ENCODE assay signal across 36 cellular contexts in the genomic region with DNA sequence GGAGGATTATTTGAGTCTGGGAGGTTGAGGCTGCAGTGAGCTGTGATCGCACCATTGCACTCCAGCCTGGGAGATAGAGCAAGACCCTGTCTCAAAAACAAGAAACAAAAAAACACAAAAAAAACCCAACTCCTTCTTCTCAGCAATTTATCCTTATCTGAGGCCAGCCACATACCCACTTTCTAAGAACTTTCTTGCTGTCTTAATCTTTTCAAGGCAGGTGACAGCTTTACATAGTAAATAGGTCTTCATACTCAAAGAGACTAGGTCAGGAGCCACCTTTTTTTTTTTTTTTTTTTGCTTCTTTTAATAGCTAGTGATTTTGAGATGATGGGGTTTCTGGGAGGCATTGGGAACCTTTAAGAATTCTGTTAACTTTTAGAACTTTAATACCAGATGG. TPM values are rescaled to one million over a fixed set of nuclear protein-coding genes. Genes with fewer than 3 reads are reported as not detected.
"Had no signal": no experiment of that assay in that cellular context is flagged by ENCODE, and none has a peak within 500 bp of the region (broad histone marks: within the 10 kb centered on the region; RNA-seq: fewer than 3 reads in every experiment).

No MANE protein-coding gene starts in this region.

- H3K9me3 Mint-ChIP-seq: activated B cell treated with CpG ODN at 0.5 μM for 24 hours; activated CD8-positive, alpha-beta T cell treated with anti-CD3 and anti-CD28 coated beads for 36 hours; activated T-cell treated with anti-CD3 and anti-CD28 coated beads, Interleukin-2, amount 50 U/mL, for 4 hours; activated T-helper 17 cell treated with anti-CD3 and anti-CD28 coated beads, Interleukin-2, amount 50 U/mL, for 72 hours; brain; dendritic cell treated with granulocyte-macrophage colony-stimulating factor and Interleukin-4, amounts not matched to agents 40 ng/mL and 50 ng/mL, for 4 days; T-helper 2 cell treated with Interferon-gamma antibody and Interleukin-4, amounts not matched to agents 5 μg/mL and 100 μg/mL, for 36 hours had no signal

- DNase-seq: activated B cell treated with CpG ODN at 0.5 μM for 24 hours; activated CD4-positive, alpha-beta T cell treated with anti-CD3 and anti-CD28 coated beads for 48 hours; activated CD4-positive, alpha-beta T cell treated with anti-CD3 and anti-CD28 coated beads, Interleukin-2, amount 50 U/mL, for 1 hour; activated CD4-positive, alpha-beta T cell treated with anti-CD3 and anti-CD28 coated beads, Interleukin-2, amount 50 U/mL, for 48 hours; activated CD8-positive, alpha-beta memory T cell treated with anti-CD3 and anti-CD28 coated beads for 24 hours; activated CD8-positive, alpha-beta T cell treated with anti-CD3 and anti-CD28 coated beads for 36 hours; activated effector memory CD4-positive, alpha-beta T cell treated with Interleukin-2 at 50 U/mL for 16 hours; activated gamma-delta T cell treated with Interleukin-2 at 50 U/mL for 16 hours; activated naive CD4-positive, alpha-beta T cell treated with anti-CD3 and anti-CD28 coated beads, Interleukin-2, amount 50 U/mL, for 16 hours; activated naive CD4-positive, alpha-beta T cell treated with Interleukin-2 at 50 U/mL for 16 hours; activated T-cell treated with anti-CD3 and anti-CD28 coated beads, Interleukin-2, amount 50 U/mL, for 4 hours; amniotic stem cell; aorta; central memory CD4-positive, alpha-beta T cell; cerebellar nuclear complex; dorsolateral prefrontal cortex; effector memory CD4-positive, alpha-beta T cell; esophagus squamous epithelium; foreskin melanocyte; heart right ventricle; T-helper 1 cell; T-helper 17 cell; T1000; WERI-Rb-1 had no signal

- H3K27ac Mint-ChIP-seq: activated B cell treated with CpG ODN at 0.5 μM for 24 hours; activated CD8-positive, alpha-beta T cell treated with anti-CD3 and anti-CD28 coated beads for 36 hours; activated naive CD8-positive, alpha-beta T cell; activated T-helper 17 cell treated with anti-CD3 and anti-CD28 coated beads, Interleukin-2, amount 50 U/mL, for 72 hours; dendritic cell treated with granulocyte-macrophage colony-stimulating factor and Interleukin-4, amounts not matched to agents 40 ng/mL and 50 ng/mL, for 4 days; T-helper 17 cell; T-helper 2 cell treated with Interferon-gamma antibody and Interleukin-4, amounts not matched to agents 5 μg/mL and 100 μg/mL, for 36 hours had no signal

- H3K27me3 Mint-ChIP-seq: activated B cell treated with CpG ODN at 0.5 μM for 24 hours; activated CD8-positive, alpha-beta T cell treated with anti-CD3 and anti-CD28 coated beads for 36 hours; activated naive CD8-positive, alpha-beta T cell; activated T-helper 17 cell treated with anti-CD3 and anti-CD28 coated beads, Interleukin-2, amount 50 U/mL, for 72 hours; brain; dendritic cell treated with granulocyte-macrophage colony-stimulating factor and Interleukin-4, amounts not matched to agents 40 ng/mL and 50 ng/mL, for 4 days; T-helper 17 cell had no signal

- H3K4me3 Mint-ChIP-seq: activated B cell treated with CpG ODN at 0.5 μM for 24 hours; activated CD8-positive, alpha-beta T cell treated with anti-CD3 and anti-CD28 coated beads for 36 hours; activated naive CD8-positive, alpha-beta T cell; activated T-cell treated with anti-CD3 and anti-CD28 coated beads, Interleukin-2, amount 50 U/mL, for 4 hours; activated T-helper 17 cell treated with anti-CD3 and anti-CD28 coated beads, Interleukin-2, amount 50 U/mL, for 72 hours; brain; dendritic cell treated with granulocyte-macrophage colony-stimulating factor and Interleukin-4, amounts not matched to agents 40 ng/mL and 50 ng/mL, for 4 days; T-helper 17 cell; T-helper 2 cell treated with Interferon-gamma antibody and Interleukin-4, amounts not matched to agents 5 μg/mL and 100 μg/mL, for 36 hours had no signal

- H3K4me1 Mint-ChIP-seq: activated T-helper 17 cell treated with anti-CD3 and anti-CD28 coated beads, Interleukin-2, amount 50 U/mL, for 72 hours had no signal

- ATAC-seq: activated CD4-positive, CD25-positive, alpha-beta regulatory T cell treated with anti-CD3 and anti-CD28 coated beads, Interleukin-2, amount 50 U/mL, for 24 hours; activated CD8-positive, alpha-beta T cell treated with anti-CD3 and anti-CD28 coated beads for 36 hours; activated T-cell treated with anti-CD3 and anti-CD28 coated beads, Interleukin-2, amount 50 U/mL, for 4 hours; activated T-helper 17 cell treated with anti-CD3 and anti-CD28 coated beads, Interleukin-2, amount 50 U/mL, for 72 hours; gastroesophageal sphincter; heart right ventricle; T-helper 17 cell had no signal

RNA-seq across cellular contexts. Expression of gene ZCCHC13, which starts 26.1 kb away (rescaled TPM):
- total RNA-seq: activated B cell treated with CpG ODN at 0.5 μM for 24 hours; activated CD8-positive, alpha-beta T cell treated with anti-CD3 and anti-CD28 coated beads for 36 hours; activated T-cell treated with anti-CD3 and anti-CD28 coated beads, Interleukin-2, amount 50 U/mL, for 4 hours; activated T-helper 17 cell treated with anti-CD3 and anti-CD28 coated beads, Interleukin-2, amount 50 U/mL, for 72 hours; aorta; breast epithelium; cardiac muscle cell; dorsolateral prefrontal cortex; esophagus squamous epithelium; fibroblast of lung; fibroblast of villous mesenchyme; gastroesophageal sphincter; glomerular endothelial cell; heart right ventricle; T-helper 17 cell had no signal
